14 cellular contexts compared by ENCODE assay signal in genomic region chr10:124213881-124214523, GRCh38.
"Had no signal": no experiment of that assay in that cellular context is flagged by ENCODE, and none has a peak within 500 bp of the region (broad histone marks: within the 10 kb centered on the region; RNA-seq: fewer than 3 reads in every experiment).

No MANE protein-coding gene starts in this region.

- H3K27me3 ChIP-seq: foreskin keratinocyte had no signal

- H3K4me3 Mint-ChIP-seq: endodermal cell, immature natural killer cell had no signal

- H3K4me3 ChIP-seq: coronary artery, smooth muscle cell had no signal

- H3K9me3 Mint-ChIP-seq: endodermal cell, immature natural killer cell had no signal

- H3K4me2 ChIP-seq: smooth muscle cell had no signal

- H3K4me1 Mint-ChIP-seq: endodermal cell, immature natural killer cell had no signal

- ATAC-seq: left cardiac atrium, right cardiac atrium had no signal

- DNase-seq: effector CD4-positive, alpha-beta T cell; endodermal cell; erythroblast; immature natural killer cell; kidney; left cardiac atrium; midbrain; right cardiac atrium; stimulated activated CD4-positive, alpha-beta T cell treated with anti-CD3 and anti-CD28 coated beads, Interleukin-2, amount 100 ng/mL, for 48 hours; stimulated activated naive CD4-positive, alpha-beta T cell treated with Interleukin-2 at 50 U/mL for 16 hours had no signal

- H3K27ac Mint-ChIP-seq: endodermal cell, immature natural killer cell had no signal

- H3K27ac ChIP-seq: coronary artery, neutrophil had no signal
